Comparison of ENCODE assay signal across 25 cellular contexts in the genomic region with DNA sequence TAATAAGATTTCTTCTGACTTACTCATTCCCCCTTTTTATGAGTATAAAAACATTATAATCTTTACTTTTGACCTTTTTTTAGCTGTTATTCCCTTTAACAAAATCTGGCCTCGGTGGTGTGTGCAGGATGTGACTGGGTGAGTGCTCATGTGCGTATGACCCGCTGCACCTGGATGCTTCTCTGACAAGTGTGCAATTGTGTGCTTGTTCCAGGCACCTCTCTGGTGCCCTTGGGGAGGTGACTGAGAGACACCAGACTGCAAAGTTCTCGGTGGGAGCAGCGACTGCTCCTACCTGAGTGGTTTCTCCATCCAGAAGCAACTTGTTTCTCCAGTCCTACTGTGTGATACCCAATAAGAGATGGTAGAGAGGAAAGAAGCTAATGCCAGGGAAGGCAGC.
"Had no signal": no experiment of that assay in that cellular context is flagged by ENCODE, and none has a peak within 500 bp of the region (broad histone marks: within the 10 kb centered on the region; RNA-seq: fewer than 3 reads in every experiment).

No MANE protein-coding gene starts in this region.

- H3K4me3 ChIP-seq: coronary artery, gastrocnemius medialis, heart right ventricle, left ventricle myocardium inferior, lower lobe of right lung, neural progenitor cell, ovary, right atrium auricular region, sigmoid colon, skin epidermis, stomach, upper lobe of left lung, uterus had no signal

- H2AFZ ChIP-seq: neural progenitor cell had no signal

- H3K4me2 ChIP-seq: neural progenitor cell had no signal

- H3K4me3 Mint-ChIP-seq: endodermal cell; natural killer cell treated with Interleukin-12 subunit alpha and Interleukin-12 subunit beta and Interleukin-15 and Interleukin-18, amount 100 ng/mL, for 72 hours; neural progenitor cell had no signal

- ATAC-seq: gastrocnemius medialis; heart right ventricle; left cardiac atrium; natural killer cell treated with Interleukin-12 subunit alpha and Interleukin-12 subunit beta and Interleukin-15 and Interleukin-18, amount 100 ng/mL, for 72 hours had no signal

- H3K27me3 ChIP-seq: gastrocnemius medialis, heart right ventricle, neural progenitor cell, ovary, right atrium auricular region, sigmoid colon, stomach, upper lobe of left lung, uterus had no signal

- H3K4me1 ChIP-seq: gastrocnemius medialis, heart right ventricle, left ventricle myocardium inferior, lower lobe of right lung, neural progenitor cell, right atrium auricular region, sigmoid colon, stomach, upper lobe of left lung, uterus had no signal

- H3K27ac Mint-ChIP-seq: endodermal cell; natural killer cell treated with Interleukin-12 subunit alpha and Interleukin-12 subunit beta and Interleukin-15 and Interleukin-18, amount 100 ng/mL, for 72 hours; neural progenitor cell had no signal

- FAIRE-seq: endothelial cell of umbilical vein, kidney had no signal

- H3K36me3 ChIP-seq: gastrocnemius medialis, lower lobe of right lung, neural progenitor cell, ovary, right atrium auricular region, sigmoid colon, stomach, upper lobe of left lung, uterus had no signal

- H3K36me3 Mint-ChIP-seq: natural killer cell treated with Interleukin-12 subunit alpha and Interleukin-12 subunit beta and Interleukin-15 and Interleukin-18, amount 100 ng/mL, for 72 hours; neural progenitor cell had no signal

- H3K9ac ChIP-seq: neural progenitor cell had no signal

- DNase-seq: effector CD4-positive, alpha-beta T cell; endodermal cell; gastrocnemius medialis; heart right ventricle; kidney; left cardiac atrium; left ventricle myocardium inferior; mesenchymal stem cell; midbrain; nucleus accumbens; ovary; sigmoid colon; stimulated activated CD4-positive, alpha-beta T cell treated with anti-CD3 and anti-CD28 coated beads, Interleukin-2, amount 100 ng/mL, for 24 hours; stimulated activated naive CD4-positive, alpha-beta T cell; stomach; substantia nigra; uterus had no signal

- H3K9me3 ChIP-seq: gastrocnemius medialis, heart right ventricle, left ventricle myocardium inferior, lower lobe of right lung, ovary, right atrium auricular region, sigmoid colon, stomach, upper lobe of left lung, uterus had no signal

- H3K27ac ChIP-seq: coronary artery, gastrocnemius medialis, heart right ventricle, left ventricle myocardium inferior, lower lobe of right lung, neural progenitor cell, ovary, right atrium auricular region, sigmoid colon, stomach, upper lobe of left lung, uterus had no signal

- H3K9me3 Mint-ChIP-seq: endodermal cell; natural killer cell treated with Interleukin-12 subunit alpha and Interleukin-12 subunit beta and Interleukin-15 and Interleukin-18, amount 100 ng/mL, for 72 hours; neural progenitor cell had no signal
